ENCODE assay signal across 1 cellular context in the genomic region with DNA sequence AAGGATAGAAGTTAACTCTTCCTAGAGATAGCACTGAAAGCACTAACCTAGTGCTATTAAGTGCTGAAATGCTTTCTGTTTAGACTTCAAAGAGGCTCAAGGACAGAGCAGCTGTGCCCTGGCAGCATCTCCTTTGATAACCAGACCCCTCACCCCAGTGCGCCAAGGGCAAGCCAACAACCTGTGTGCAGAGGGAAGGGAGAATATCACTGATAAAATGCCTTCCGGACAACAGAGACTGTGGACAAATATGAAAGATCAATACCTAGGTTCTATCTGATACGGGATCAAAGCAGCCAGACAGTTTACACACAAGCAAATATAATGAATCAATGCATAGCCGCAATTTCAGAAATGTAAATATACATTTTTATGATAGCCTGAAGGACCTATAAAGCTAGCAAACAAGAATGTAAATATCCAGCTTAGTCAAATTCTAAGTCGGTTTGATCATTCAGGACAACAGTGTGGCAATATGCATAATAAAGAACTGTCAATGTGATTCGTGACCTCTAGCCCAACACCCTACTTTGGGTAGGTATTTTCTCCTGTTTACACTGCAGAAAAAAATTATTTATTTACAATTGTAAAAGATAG.
A peak's percentile ranks its signal among the peaks of the same experiment; 100 is the strongest.
TF ChIP-seq lines count a peak whose summit lies in the region.

No MANE protein-coding gene starts in this region.

TF ChIP-seq in HepG2, 621 proteins besides CTCF, POLR2A, EP300 and RAD21 (continued from another document and continues in another):
- TF ChIP-seq ZNF280D (CRISPR knock-in tag; IDR thresholded peaks at IDR 0.05): peak; percentile 96
- peak; percentile 98; the same call in 1 of the 2 replicates for TF ChIP-seq THRA (CRISPR knock-in tag; IDR thresholded peaks at IDR 0.05; ENCODE audit: borderline replicate concordance)
- TF ChIP-seq ZNF720 (CRISPR knock-in tag; IDR thresholded peaks at IDR 0.05): no peak
- no peak; the same call in 1 of the 2 replicates for TF ChIP-seq ZNF367 (CRISPR knock-in tag; IDR thresholded peaks at IDR 0.05; ENCODE audit: borderline replicate concordance)
- TF ChIP-seq PCBP2 (optimal IDR thresholded peaks at IDR 0.05; ENCODE audit: low read depth, low read length, poor library complexity, severe bottlenecking): no peak
- peak; percentile 94 for TF ChIP-seq HOXA3 (CRISPR knock-in tag; IDR thresholded peaks at IDR 0.05)
- TF ChIP-seq TEF (CRISPR knock-in tag; IDR thresholded peaks at IDR 0.05): no peak
- TF ChIP-seq RBAK (CRISPR knock-in tag; IDR thresholded peaks at IDR 0.05): peak; percentile 71; the same call in 1 of the 2 replicates
- peak; percentile 93 for TF ChIP-seq HNF4A (CRISPR knock-in tag; IDR thresholded peaks at IDR 0.05)
- peak; percentile 100 for TF ChIP-seq TBL1XR1 (IDR thresholded peaks at IDR 0.05; ENCODE audit: borderline replicate concordance, low read length, partially characterized antibody)
- no peak for TF ChIP-seq SAFB2 (CRISPR knock-in tag; IDR thresholded peaks at IDR 0.05; ENCODE audit: borderline replicate concordance, low read depth)
- TF ChIP-seq REPIN1 (CRISPR knock-in tag; IDR thresholded peaks at IDR 0.05; ENCODE audit: borderline replicate concordance, low read depth): peak; percentile 71
- TF ChIP-seq POGK (CRISPR knock-in tag; conservative IDR thresholded peaks at IDR 0.05): peak; percentile 87
- no peak for TF ChIP-seq ZNF570 (CRISPR knock-in tag; IDR thresholded peaks at IDR 0.05; ENCODE audit: borderline replicate concordance)
- no peak for TF ChIP-seq GABPA (IDR thresholded peaks at IDR 0.05; ENCODE audit: low read depth, low read length)
- peak; percentile 62 for TF ChIP-seq GABPA (CRISPR knock-in tag; IDR thresholded peaks at IDR 0.05; ENCODE audit: low read depth)
- TF ChIP-seq, protein P1, sequence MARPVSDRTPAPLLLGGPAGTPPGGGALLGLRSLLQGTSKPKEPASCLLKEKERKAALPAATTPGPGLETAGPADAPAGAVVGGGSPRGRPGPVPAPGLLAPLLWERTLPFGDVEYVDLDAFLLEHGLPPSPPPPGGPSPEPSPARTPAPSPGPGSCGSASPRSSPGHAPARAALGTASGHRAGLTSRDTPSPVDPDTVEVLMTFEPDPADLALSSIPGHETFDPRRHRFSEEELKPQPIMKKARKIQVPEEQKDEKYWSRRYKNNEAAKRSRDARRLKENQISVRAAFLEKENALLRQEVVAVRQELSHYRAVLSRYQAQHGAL (CRISPR knock-in tag; IDR thresholded peaks at IDR 0.05; ENCODE audit: not compliant biosample characterization): peak; percentile 95
- peak; percentile 100 for TF ChIP-seq TCF7 (IDR thresholded peaks at IDR 0.05; ENCODE audit: low read depth)
- peak; percentile 96 for TF ChIP-seq PHF21A (CRISPR knock-in tag; IDR thresholded peaks at IDR 0.05)
- TF ChIP-seq, protein P2, sequence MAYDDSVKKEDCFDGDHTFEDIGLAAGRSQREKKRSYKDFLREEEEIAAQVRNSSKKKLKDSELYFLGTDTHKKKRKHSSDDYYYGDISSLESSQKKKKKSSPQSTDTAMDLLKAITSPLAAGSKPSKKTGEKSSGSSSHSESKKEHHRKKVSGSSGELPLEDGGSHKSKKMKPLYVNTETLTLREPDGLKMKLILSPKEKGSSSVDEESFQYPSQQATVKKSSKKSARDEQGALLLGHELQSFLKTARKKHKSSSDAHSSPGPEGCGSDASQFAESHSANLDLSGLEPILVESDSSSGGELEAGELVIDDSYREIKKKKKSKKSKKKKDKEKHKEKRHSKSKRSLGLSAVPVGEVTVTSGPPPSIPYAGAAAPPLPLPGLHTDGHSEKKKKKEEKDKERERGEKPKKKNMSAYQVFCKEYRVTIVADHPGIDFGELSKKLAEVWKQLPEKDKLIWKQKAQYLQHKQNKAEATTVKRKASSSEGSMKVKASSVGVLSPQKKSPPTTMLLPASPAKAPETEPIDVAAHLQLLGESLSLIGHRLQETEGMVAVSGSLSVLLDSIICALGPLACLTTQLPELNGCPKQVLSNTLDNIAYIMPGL (CRISPR knock-in tag; IDR thresholded peaks at IDR 0.05; ENCODE audit: borderline replicate concordance in 1 of 2, low read depth in 1 of 2): peak in 1 of 2 experiments; percentile 82; a peak in 1 of 4 replicates
- TF ChIP-seq KIAA2018 (CRISPR knock-in tag; IDR thresholded peaks at IDR 0.05; ENCODE audit: borderline replicate concordance): 0 out of 2 replicates have a peak, but pooled peaks have one; percentile 35
- peak; percentile 82; the same call in 1 of the 2 replicates for TF ChIP-seq ZSCAN21 (CRISPR knock-in tag; IDR thresholded peaks at IDR 0.05; ENCODE audit: borderline replicate concordance)
- TF ChIP-seq TRIM24 (CRISPR knock-in tag; IDR thresholded peaks at IDR 0.05): no peak; the same call in 1 of the 2 replicates
- peak; percentile 87 for TF ChIP-seq ZSCAN25 (CRISPR knock-in tag; IDR thresholded peaks at IDR 0.05)
- peak; percentile 96 for TF ChIP-seq ZBTB7B (CRISPR knock-in tag; IDR thresholded peaks at IDR 0.05)
- TF ChIP-seq PBX3 (CRISPR knock-in tag; IDR thresholded peaks at IDR 0.05; ENCODE audit: borderline replicate concordance): no peak
- peak; percentile 100 for TF ChIP-seq FOXP1 (IDR thresholded peaks at IDR 0.05)
- peak; percentile 100 for TF ChIP-seq FOXP1 (CRISPR knock-in tag; IDR thresholded peaks at IDR 0.05)
- TF ChIP-seq, protein P3, sequence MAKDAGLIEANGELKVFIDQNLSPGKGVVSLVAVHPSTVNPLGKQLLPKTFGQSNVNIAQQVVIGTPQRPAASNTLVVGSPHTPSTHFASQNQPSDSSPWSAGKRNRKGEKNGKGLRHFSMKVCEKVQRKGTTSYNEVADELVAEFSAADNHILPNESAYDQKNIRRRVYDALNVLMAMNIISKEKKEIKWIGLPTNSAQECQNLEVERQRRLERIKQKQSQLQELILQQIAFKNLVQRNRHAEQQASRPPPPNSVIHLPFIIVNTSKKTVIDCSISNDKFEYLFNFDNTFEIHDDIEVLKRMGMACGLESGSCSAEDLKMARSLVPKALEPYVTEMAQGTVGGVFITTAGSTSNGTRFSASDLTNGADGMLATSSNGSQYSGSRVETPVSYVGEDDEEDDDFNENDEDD (CRISPR knock-in tag; IDR thresholded peaks at IDR 0.05; ENCODE audit: borderline replicate concordance): no peak; the same call in 1 of the 2 replicates
- TF ChIP-seq RELA (CRISPR knock-in tag; IDR thresholded peaks at IDR 0.05): peak; percentile 53; the same call in 1 of the 2 replicates
- 0 out of 2 replicates have a peak, but pooled peaks have one; percentile 29 for TF ChIP-seq DDIT3 (CRISPR knock-in tag; IDR thresholded peaks at IDR 0.05)
- no peak for TF ChIP-seq POLR2G (IDR thresholded peaks at IDR 0.05; ENCODE audit: low read depth, low read length)
- peak; percentile 97 for TF ChIP-seq ESRRA (CRISPR knock-in tag; IDR thresholded peaks at IDR 0.05; ENCODE audit: low read depth)
